Comparison of ENCODE assay signal across 19 cellular contexts in genomic region chr21:43164823-43165222, GRCh38. TPM values are rescaled to one million over a fixed set of nuclear protein-coding genes. Genes with fewer than 3 reads are reported as not detected.
"Had no signal": no experiment of that assay in that cellular context is flagged by ENCODE, and none has a peak within 500 bp of the region (broad histone marks: within the 10 kb centered on the region; RNA-seq: fewer than 3 reads in every experiment).

No MANE protein-coding gene starts in this region.

RNA-seq across cellular contexts. Expression of gene CRYAA, which starts 4.0 kb away (rescaled TPM):
- total RNA-seq: activated CD4-positive, alpha-beta memory T cell treated with anti-CD3 and anti-CD28 coated beads, Interleukin-2, amount 10 ng/mL, durations not matched to agents 7 days and 5 days; activated CD4-positive, alpha-beta T cell treated with anti-CD3 and anti-CD28 coated beads, Interleukin-2, amount 10 ng/mL, durations not matched to agents 24 days and 14 days; body of pancreas; cardiac muscle cell; cerebellum; endodermal cell; esophagus squamous epithelium; gastrocnemius medialis; left lung; lung; mesenteric fat pad; mucosa of gallbladder; pulmonary artery endothelial cell; right cardiac atrium; stomach; suprapubic skin; tibial nerve; urinary bladder had no signal
- polyA plus RNA-seq: cardiac muscle cell, lung, neural cell, right cardiac atrium, stomach, urinary bladder had no signal
